In the genomic region with DNA sequence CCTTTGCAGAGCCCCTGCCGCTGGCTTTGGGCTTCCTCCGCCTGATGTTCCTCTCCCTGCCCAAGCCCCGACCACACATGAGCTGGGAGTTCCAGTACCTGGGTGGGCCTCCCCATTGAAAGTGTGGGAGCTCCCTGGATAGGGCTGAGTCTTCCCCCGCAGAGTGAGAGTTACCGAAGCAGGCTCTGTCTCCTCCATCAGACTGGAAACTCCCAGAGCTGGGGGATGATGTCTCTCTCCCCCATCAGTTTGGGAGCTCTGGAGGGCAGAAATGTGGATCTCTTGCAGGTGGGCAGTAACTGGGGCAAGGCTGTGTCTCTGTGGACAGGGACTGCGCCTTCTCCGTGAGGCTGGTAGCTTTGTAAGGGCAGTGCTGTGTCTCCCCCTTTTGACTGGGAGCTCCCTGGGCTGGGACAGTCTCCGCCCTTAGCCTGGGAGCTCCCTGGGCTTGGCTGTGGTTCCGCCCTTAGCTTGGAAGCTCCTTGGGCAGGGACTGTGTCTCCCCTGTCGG, we compare ENCODE assay signal across 1 cellular context.
TF ChIP-seq lines count a peak whose summit lies in the region.

No MANE protein-coding gene starts in this region.

TF ChIP-seq in HEK293T, 16 proteins besides CTCF, POLR2A, EP300 and RAD21:
- no peak for TF ChIP-seq ARNT (IDR thresholded peaks at IDR 0.05)
- TF ChIP-seq SUZ12 (IDR thresholded peaks at IDR 0.05): no peak
- no peak for TF ChIP-seq FOXM1 (IDR thresholded peaks at IDR 0.05; ENCODE audit: borderline replicate concordance)
- TF ChIP-seq HDGF (IDR thresholded peaks at IDR 0.05; ENCODE audit: borderline replicate concordance): no peak
- no peak for TF ChIP-seq TARDBP (IDR thresholded peaks at IDR 0.05)
- no peak for TF ChIP-seq NFRKB (IDR thresholded peaks at IDR 0.05)
- no peak for TF ChIP-seq ZNF384 (IDR thresholded peaks at IDR 0.05)
- no peak for TF ChIP-seq SP1 (IDR thresholded peaks at IDR 0.05)
- no peak for TF ChIP-seq LEF1 (IDR thresholded peaks at IDR 0.05; ENCODE audit: borderline replicate concordance)
- no peak for TF ChIP-seq ELF4 (IDR thresholded peaks at IDR 0.05)
- TF ChIP-seq CTBP1 (IDR thresholded peaks at IDR 0.05; ENCODE audit: borderline replicate concordance): no peak
